ENCODE assay signal across 24 cellular contexts in the genomic region with DNA sequence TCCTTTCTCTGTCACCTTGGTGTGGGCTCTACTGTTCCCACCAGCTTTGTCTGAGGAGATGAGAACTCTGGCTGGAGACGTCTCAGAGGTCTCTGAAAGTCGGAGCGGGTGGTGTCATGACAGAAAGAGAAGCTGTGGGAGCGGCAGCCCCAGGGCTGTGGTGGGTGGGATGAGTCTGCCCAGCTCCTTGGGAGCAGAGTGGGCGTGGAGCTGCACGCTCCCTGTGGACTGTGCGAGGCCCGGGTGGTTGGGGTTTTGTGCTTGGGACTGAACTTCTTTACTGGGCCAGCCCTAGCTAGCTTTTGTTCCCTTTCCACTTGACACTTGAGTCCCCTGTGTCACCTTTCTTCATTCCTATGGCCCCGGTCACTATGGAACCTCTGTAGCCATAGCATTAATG. TPM values are rescaled to one million over a fixed set of nuclear protein-coding genes. Genes with fewer than 3 reads are reported as not detected.
DNase-seq lines count a peak whose midpoint lies in the region; ATAC-seq and TF ChIP-seq lines count a peak whose summit lies in the region.
"Had no signal": no experiment of that assay in that cellular context is flagged by ENCODE, and none has a peak within 500 bp of the region (broad histone marks: within the 10 kb centered on the region; RNA-seq: fewer than 3 reads in every experiment).

No MANE protein-coding gene starts in this region.

- TF ChIP-seq POLR2A in esophagus muscularis mucosa (IDR thresholded peaks at IDR 0.05; ENCODE audit: low read depth) = no peak

- no peak for TF ChIP-seq EP300 in esophagus muscularis mucosa (IDR thresholded peaks at IDR 0.05)

- H3K9me3 ChIP-seq in AG04450 (ENCODE audit: control insufficient read depth, insufficient read depth, low read length) (no peaks in the 10 kb centered on the region), esophagus muscularis mucosa (no peaks in the 10 kb centered on the region)
- H3K9me3 ChIP-seq: ascending aorta, right lobe of liver had no signal

- H3K4me1 ChIP-seq in esophagus muscularis mucosa (peaks cover 6 to 61% (median 55%) of the 10 kb centered on the region in 4 donors), rectal smooth muscle tissue (ENCODE audit: control insufficient read depth, insufficient read depth, low read length) (peaks cover 33% of the 10 kb centered on the region)
- H3K4me1 ChIP-seq: ascending aorta, right lobe of liver had no signal

- DNase-seq in AG04450 (ENCODE audit: low read depth, low spot score) (no peak), astrocyte of the hippocampus (ENCODE audit: low read depth, low spot score) (peak; percentile 29), esophagus muscularis mucosa (ENCODE audit: extremely low spot score) (no peak), iPS-NIHi11 (ENCODE audit: low spot score) (no peak)
- DNase-seq: activated effector memory CD4-positive, alpha-beta T cell treated with anti-CD3 and anti-CD28 coated beads, Interleukin-2, amount 50 U/mL, for 16 hours; activated naive CD8-positive, alpha-beta T cell treated with anti-CD3 and anti-CD28 coated beads, Interleukin-2, amount 10 ng/mL, durations not matched to agents 7 days and 5 days; activated T-cell treated with anti-CD3 and anti-CD28 coated beads, Interleukin-2, amount 50 U/mL, for 24 hours; CD4-positive, CD25-positive, alpha-beta regulatory T cell; DMS 273 treated with DMSO at 0.1 percent for 48 hours; H9; hippocampal formation; NCI-H1436 treated with DMSO at 0.1 percent for 48 hours; NCI-H69; PC-9; right lobe of liver; SHP77; stimulated activated CD4-positive, alpha-beta T cell treated with anti-CD3 and anti-CD28 coated beads, Interleukin-4, amount 100 ng/mL, for 24 hours; T-helper 17 cell had no signal

- TF ChIP-seq CTCF in AG04450 (IDR thresholded peaks at IDR 0.05; ENCODE audit: low read depth, low read length) (no peak), esophagus muscularis mucosa (IDR thresholded peaks at IDR 0.05) (no peak)

- H3K27ac ChIP-seq in AG04450 (ENCODE audit: low read depth, low read length) = peak overlapping the region; percentile 70
- peak overlapping the region; percentile 60 to 74 (median 71) for H3K27ac ChIP-seq in esophagus muscularis mucosa (replicated peaks in 1 of 4)
- H3K27ac ChIP-seq in rectal smooth muscle tissue (ENCODE audit: low read depth, low read length) = peak overlapping the region; percentile 81
- H3K27ac ChIP-seq: ascending aorta, PC-9, right lobe of liver had no signal

- no peak overlapping the region for H3K4me3 ChIP-seq in AG04450 (ENCODE audit: low read depth, low read length)
- H3K4me3 ChIP-seq in esophagus muscularis mucosa = no peak overlapping the region
- H3K4me3 ChIP-seq in rectal smooth muscle tissue (ENCODE audit: low read length) = no peak overlapping the region
- H3K4me3 ChIP-seq: ascending aorta, PC-9, right lobe of liver had no signal

- POLR2A ChIA-PET in AG04450 (lab: Yijun Ruan, JAX) = interaction anchor here (0.7 to 0.8 kb wide), 2 partner anchors 24 to 51 kb away, joined by 8 to 10 read pairs; no protein-coding TSS in a partner anchor

- WGBS in esophagus muscularis mucosa = 55% methylated on average over 8 of the region's 9 CpGs

- no peak overlapping the region for H3K9ac ChIP-seq in rectal smooth muscle tissue (ENCODE audit: low read length)

- H3K27me3 ChIP-seq in AG04450 (ENCODE audit: control insufficient read depth, insufficient read depth, low read length) (peaks cover 3% of the 10 kb centered on the region), esophagus muscularis mucosa (no peaks in the 10 kb centered on the region), rectal smooth muscle tissue (ENCODE audit: control insufficient read depth, insufficient read depth, low read length) (no peaks in the 10 kb centered on the region)
- H3K27me3 ChIP-seq: ascending aorta, right lobe of liver had no signal

- H3K36me3 ChIP-seq in esophagus muscularis mucosa (no peaks in the 10 kb centered on the region), rectal smooth muscle tissue (ENCODE audit: control insufficient read depth, insufficient read depth, low read length) (no peaks in the 10 kb centered on the region)
- H3K36me3 ChIP-seq: ascending aorta, right lobe of liver had no signal

- CTCF ChIA-PET in AG04450 (lab: Charles Lee) = interaction anchor here (0.7 to 1.4 kb wide), 3 partner anchors 24 to 546 kb away, joined by 3 to 7 read pairs (median 4); no protein-coding TSS in a partner anchor

- intact Hi-C loops in esophagus muscularis mucosa (cut with DNase I) = no loop called here

- ATAC-seq in HG03571 (IDR thresholded peaks at IDR 0.05; ENCODE audit: unreplicated experiment) = no peak
- no peak for ATAC-seq in GM21390 (IDR thresholded peaks at IDR 0.05; ENCODE audit: unreplicated experiment)
- ATAC-seq in GM18511 (IDR thresholded peaks at IDR 0.05; ENCODE audit: unreplicated experiment) = no peak
- ATAC-seq: right lobe of liver; stimulated activated effector memory CD8-positive, alpha-beta T cell treated with anti-CD3 and anti-CD28 coated beads, Interleukin-12 subunit alpha, Interleukin-12 subunit beta, amount 100 ng/mL, for 72 hours; T-helper 17 cell had no signal

RNA-seq across cellular contexts. Expression of gene TOGARAM2, which starts 10.4 kb away (rescaled TPM):
- polyA plus RNA-seq in AG04450 (2011; rRNA removed) = 0.30 and 0.42 TPM in 2 replicates
- polyA minus RNA-seq in AG04450 (2011; rRNA and poly(A)+ RNA removed) = 0.35 and 0.41 TPM in 2 replicates
- under 1 TPM; 0.57 to 0.99 (median 0.77) TPM for total RNA-seq in esophagus muscularis mucosa
- total RNA-seq: ascending aorta had no signal
